ENCODE assay signal across 22 cellular contexts in the genomic region with DNA sequence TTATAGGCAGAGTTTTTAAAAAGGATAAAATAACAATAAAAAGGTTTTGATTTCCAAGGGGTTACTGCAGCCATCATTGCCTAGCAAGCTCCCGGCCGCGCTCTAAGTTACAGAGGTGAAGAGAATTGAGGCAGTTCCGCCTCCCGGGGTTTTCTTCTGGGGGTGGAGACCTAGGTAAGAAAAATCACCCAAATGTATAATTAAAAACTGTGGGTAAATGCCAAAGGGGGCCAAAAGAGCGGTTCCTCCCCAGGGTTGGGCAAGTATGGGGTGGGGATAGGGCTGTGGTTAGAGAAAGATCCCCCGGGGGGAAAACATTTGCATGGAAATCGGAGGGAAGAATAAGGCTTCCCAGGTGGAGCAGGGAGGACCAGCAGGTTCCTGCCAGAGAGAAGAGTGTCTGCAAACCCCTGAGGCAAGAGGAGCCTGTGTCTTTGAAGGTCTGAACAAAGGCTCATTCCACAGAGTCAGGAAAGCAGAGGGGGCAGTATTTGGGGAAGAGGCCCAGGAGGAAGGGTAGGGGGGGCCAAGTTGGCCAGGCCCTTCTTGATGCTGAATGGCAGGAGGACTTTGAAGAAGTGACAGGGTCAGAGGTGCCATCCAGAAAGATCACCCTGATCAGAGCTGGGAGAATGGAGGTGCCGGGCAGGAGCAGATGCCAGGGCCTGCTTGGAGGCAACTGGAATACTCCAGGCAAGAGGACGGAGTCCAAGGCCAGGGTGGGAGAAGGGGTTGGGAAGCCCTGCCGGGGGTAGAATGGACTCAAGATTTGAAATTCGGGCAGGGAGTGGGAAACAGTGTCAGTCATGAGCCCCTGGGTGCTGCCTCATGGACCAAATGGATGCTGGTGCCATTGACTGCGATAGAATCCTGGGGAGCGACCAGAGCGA.
DNase-seq lines count a peak whose midpoint lies in the region; ATAC-seq and TF ChIP-seq lines count a peak whose summit lies in the region.
"Had no signal": no experiment of that assay in that cellular context is flagged by ENCODE, and none has a peak within 500 bp of the region (broad histone marks: within the 10 kb centered on the region; RNA-seq: fewer than 3 reads in every experiment).

No MANE protein-coding gene starts in this region.

- no peak for ATAC-seq in HG02973 (IDR thresholded peaks at IDR 0.05; ENCODE audit: unreplicated experiment)
- ATAC-seq: activated T-cell treated with anti-CD3 and anti-CD28 coated beads, Interleukin-2, amount 50 U/mL, for 72 hours; right cardiac atrium had no signal

- H3K9me3 Mint-ChIP-seq in osteocyte (ENCODE audit: unreplicated experiment) = peaks cover 7% of the 10 kb centered on the region
- H3K9me3 Mint-ChIP-seq: activated CD4-positive, alpha-beta T cell treated with anti-CD3 and anti-CD28 coated beads, Interleukin-2, amount 10 ng/mL, durations not matched to agents 7 days and 5 days; type B pancreatic cell had no signal

- H3K27me3 ChIP-seq in H7 (ENCODE audit: control insufficient read depth, insufficient read depth, low read length) = peaks cover 28% of the 10 kb centered on the region
- H3K27me3 ChIP-seq: SJCRH30 had no signal

- H3K36me3 Mint-ChIP-seq in osteocyte (ENCODE audit: unreplicated experiment) = no peaks in the 10 kb centered on the region
- H3K36me3 Mint-ChIP-seq: CD4-positive, CD25-positive, alpha-beta regulatory T cell; memory B cell; type B pancreatic cell had no signal

- DNase-seq in H7 = peak; percentile 81
- peak; percentile 11 for DNase-seq in NCI-H345 treated with DMSO at 0.1 percent for 48 hours (lab: John Stamatoyannopoulos, UW; ENCODE audit: unreplicated experiment)
- DNase-seq in iPS DF 19.7 (ENCODE audit: low read depth, low spot score) = peak; percentile 85
- peak; percentile 73 for DNase-seq in osteocyte (ENCODE audit: extremely low spot score, unreplicated experiment)
- DNase-seq in DMS53 (lab: John Stamatoyannopoulos, UW) = no peak
- no peak for DNase-seq in SHP77 (lab: John Stamatoyannopoulos, UW)
- DNase-seq: activated CD4-positive, alpha-beta T cell treated with anti-CD3 and anti-CD28 coated beads, Interleukin-2, amount 10 ng/mL, durations not matched to agents 7 days and 5 days; activated naive CD4-positive, alpha-beta T cell; activated T-cell treated with anti-CD3 and anti-CD28 coated beads, Interleukin-2, amount 50 U/mL, for 72 hours; CD4-positive, CD25-positive, alpha-beta regulatory T cell; central memory CD4-positive, alpha-beta T cell; EL; MM.1S; NCI-H510A treated with DMSO at 0.1 percent for 48 hours; posterior cingulate gyrus; right cardiac atrium; SJCRH30; stimulated activated CD4-positive, alpha-beta T cell treated with anti-CD3 and anti-CD28 coated beads, Interleukin-2, amount 100 ng/mL, for 24 hours had no signal

- H3K4me3 ChIP-seq in H7 (ENCODE audit: insufficient read depth, low read depth, low read length) = no peak overlapping the region
- H3K4me3 ChIP-seq: SJCRH30 had no signal

- H3K4me3 Mint-ChIP-seq in osteocyte (ENCODE audit: unreplicated experiment) = no peak overlapping the region
- H3K4me3 Mint-ChIP-seq: activated CD4-positive, alpha-beta T cell treated with anti-CD3 and anti-CD28 coated beads, Interleukin-2, amount 10 ng/mL, durations not matched to agents 7 days and 5 days; activated T-cell treated with anti-CD3 and anti-CD28 coated beads, Interleukin-2, amount 50 U/mL, for 72 hours; memory B cell; neural crest cell; type B pancreatic cell had no signal

- H3K36me3 ChIP-seq in H7 (replicated peaks; ENCODE audit: control insufficient read depth, insufficient read depth, low read length) = no peaks in the 10 kb centered on the region
- H3K36me3 ChIP-seq: SJCRH30 had no signal

- no peak for TF ChIP-seq CTCF in osteocyte (IDR thresholded peaks at IDR 0.05)

- H3K27me3 Mint-ChIP-seq in osteocyte (ENCODE audit: unreplicated experiment) = no peaks in the 10 kb centered on the region
- H3K27me3 Mint-ChIP-seq: CD4-positive, CD25-positive, alpha-beta regulatory T cell; memory B cell; type B pancreatic cell had no signal

- no peak overlapping the region for H3K27ac Mint-ChIP-seq in osteocyte (ENCODE audit: unreplicated experiment)
- H3K27ac Mint-ChIP-seq: activated CD4-positive, alpha-beta T cell treated with anti-CD3 and anti-CD28 coated beads, Interleukin-2, amount 10 ng/mL, durations not matched to agents 7 days and 5 days; activated T-cell treated with anti-CD3 and anti-CD28 coated beads, Interleukin-2, amount 50 U/mL, for 72 hours; CD4-positive, CD25-positive, alpha-beta regulatory T cell; memory B cell; type B pancreatic cell had no signal

- no peaks in the 10 kb centered on the region for H3K4me1 Mint-ChIP-seq in osteocyte (ENCODE audit: unreplicated experiment)
- H3K4me1 Mint-ChIP-seq: activated CD4-positive, alpha-beta T cell treated with anti-CD3 and anti-CD28 coated beads, Interleukin-2, amount 10 ng/mL, durations not matched to agents 7 days and 5 days; CD4-positive, CD25-positive, alpha-beta regulatory T cell; memory B cell had no signal

Comparison
In these comparisons a context has a peak if more than half of its experiments do, and no peak if none do; other contexts are left out.
1. DNase-seq: peak in H7 (single experiment), NCI-H345 treated with DMSO at 0.1 percent for 48 hours (single experiment), iPS DF 19.7 (single experiment) and osteocyte (single experiment); none in DMS53 (single experiment) and SHP77 (0 of 2).